In genomic region chrX:30910124-30910860, GRCh38 we compare ENCODE assay signal across 10 cellular contexts. TPM values are rescaled to one million over a fixed set of nuclear protein-coding genes. Genes with fewer than 3 reads are reported as not detected.
DNase-seq lines count a peak whose midpoint lies in the region; ATAC-seq, FAIRE-seq and TF ChIP-seq lines count a peak whose summit lies in the region.
"Had no signal": no experiment of that assay in that cellular context is flagged by ENCODE, and none has a peak within 500 bp of the region (broad histone marks: within the 10 kb centered on the region; RNA-seq: fewer than 3 reads in every experiment).

No MANE protein-coding gene starts in this region.

- peak; percentile 10 for DNase-seq in activated naive CD4-positive, alpha-beta T cell treated with anti-CD3 and anti-CD28 coated beads for 36 hours
- DNase-seq in activated naive CD4-positive, alpha-beta T cell treated with anti-CD3 and anti-CD28 coated beads, Interleukin-2, amount 50 U/mL, for 16 hours, result no peak
- DNase-seq in K562 (ENCODE audit: extremely low read depth in 1 of 4, low spot score in 3 of 4) (peak; percentile 24 to 83 (median 52)), BE2C (no peak), NCI-H446 treated with DMSO at 0.1 percent for 48 hours (lab: John Stamatoyannopoulos, UW) (no peak), ovary (no peak)
- DNase-seq: small intestine had no signal

- peaks cover 8% of the 10 kb centered on the region for H3K4me1 Mint-ChIP-seq in activated naive CD4-positive, alpha-beta T cell treated with anti-CD3 and anti-CD28 coated beads for 36 hours (ENCODE audit: low read depth)
- peaks cover 16% of the 10 kb centered on the region for H3K4me1 Mint-ChIP-seq in stimulated activated naive CD8-positive, alpha-beta T cell treated with anti-CD3 and anti-CD28 coated beads, Interleukin-15, Interleukin-2, amounts not matched to agents 100 ng/mL and 50 ng/mL, for 24 hours (ENCODE audit: low read depth)

- peak; percentile 63; the same call in 1 of the 2 replicates for TF ChIP-seq EP300 in K562 (IDR thresholded peaks at IDR 0.05; ENCODE audit: low read length)
- TF ChIP-seq EP300 in ovary (IDR thresholded peaks at IDR 0.05), result no peak

- peak overlapping the region; percentile 74; the same call in 1 of the 2 replicates for H2AFZ ChIP-seq in OCI-LY3 (ENCODE audit: low read depth, low read length)
- H2AFZ ChIP-seq in K562 (ENCODE audit: low read depth, low read length), result 0 out of 2 replicates have a peak overlapping the region, but pooled peaks have one; percentile 5

- POLR2A ChIA-PET in K562 (lab: Yijun Ruan, JAX), result interaction anchor here (1.0 kb wide), 1 partner anchor 17 kb away, joined by 3 read pairs; no protein-coding TSS in a partner anchor

- ATAC-seq in K562, result peak; percentile 94

- H3K36me3 ChIP-seq in OCI-LY3 (replicated peaks; ENCODE audit: low read depth, low read length) (no peaks in the 10 kb centered on the region), K562 (ENCODE audit: control insufficient read depth, insufficient read depth, low read length) (no peaks in the 10 kb centered on the region), BE2C (no peaks in the 10 kb centered on the region), ovary (no peaks in the 10 kb centered on the region)

- intact Hi-C loops in activated naive CD4-positive, alpha-beta T cell treated with anti-CD3 and anti-CD28 coated beads for 36 hours (cut with micrococcal nuclease), result no loop called here
- intact Hi-C loops in K562 (cut with micrococcal nuclease) (loop anchor here (2.0 kb wide), 1 partner anchor 21 kb away; the partner anchor contains the start of gene TAB3), ovary (cut with DNase I) (no loop called here)

- H3K4me1 ChIP-seq in OCI-LY3 (ENCODE audit: low read length) (peaks cover 11% of the 10 kb centered on the region), K562 (replicated peaks in 1 of 2; ENCODE audit: control insufficient read depth in 2 of 2, insufficient read depth in 2 of 2, low read length in 2 of 2) (peaks cover 6 to 48% of the 10 kb centered on the region in 2 experiments; a peak in 4 of 5 replicates), BE2C (no peaks in the 10 kb centered on the region), ovary (ENCODE audit: insufficient read depth) (no peaks in the 10 kb centered on the region)

- CTCF ChIA-PET in activated naive CD4-positive, alpha-beta T cell treated with anti-CD3 and anti-CD28 coated beads for 36 hours (lab: Charles Lee), result interaction anchor here (0.6 kb wide), 1 partner anchor 303 kb away, joined by 4 read pairs; no protein-coding TSS in a partner anchor
- CTCF ChIA-PET in K562 (lab: Yijun Ruan, JAX; ENCODE audit: low intra/inter-chr PET ratio), result no interaction called here

- peak overlapping the region; percentile 26; the same call in 1 of the 2 replicates for H3K4me2 ChIP-seq in OCI-LY3 (ENCODE audit: low read length)
- H3K4me2 ChIP-seq in K562 (ENCODE audit: insufficient read depth, low read length), result peak overlapping the region; percentile 9

- TF ChIP-seq CTCF in OCI-LY3 (IDR thresholded peaks at IDR 0.05; ENCODE audit: low read depth, low read length) (no peak), K562 (IDR thresholded peaks at IDR 0.05 in 2 of 3, conservative IDR thresholded peaks at IDR 0.05 in 1 of 3; ENCODE audit: insufficient read depth in 2 of 3, low read depth in 1 of 3, low read length in 3 of 3) (no peak), BE2C (IDR thresholded peaks at IDR 0.05; ENCODE audit: low read depth, low read length) (no peak), ovary (IDR thresholded peaks at IDR 0.05) (no peak)

- TF ChIP-seq RAD21 in K562 (CRISPR knock-in tag; conservative IDR thresholded peaks at IDR 0.05 in 1 of 2, IDR thresholded peaks at IDR 0.05 in 1 of 2), result no peak

- H3K27me3 Mint-ChIP-seq in activated naive CD4-positive, alpha-beta T cell treated with anti-CD3 and anti-CD28 coated beads for 36 hours (ENCODE audit: low read depth), result no peaks in the 10 kb centered on the region
- H3K27me3 Mint-ChIP-seq in stimulated activated naive CD8-positive, alpha-beta T cell treated with anti-CD3 and anti-CD28 coated beads, Interleukin-15, Interleukin-2, amounts not matched to agents 100 ng/mL and 50 ng/mL, for 24 hours, result no peaks in the 10 kb centered on the region

- H3K9me1 ChIP-seq in K562 (ENCODE audit: control insufficient read depth, insufficient read depth, low read length), result no peaks in the 10 kb centered on the region

- H3K36me3 Mint-ChIP-seq in activated naive CD4-positive, alpha-beta T cell treated with anti-CD3 and anti-CD28 coated beads for 36 hours (ENCODE audit: low read depth), result no peaks in the 10 kb centered on the region
- no peaks in the 10 kb centered on the region for H3K36me3 Mint-ChIP-seq in stimulated activated naive CD8-positive, alpha-beta T cell treated with anti-CD3 and anti-CD28 coated beads, Interleukin-15, Interleukin-2, amounts not matched to agents 100 ng/mL and 50 ng/mL, for 24 hours (ENCODE audit: low read depth)

- in situ Hi-C loops in K562 (cut with MboI), result no loop called here

- H3K27ac ChIP-seq in OCI-LY3 (ENCODE audit: low read length) (no peak overlapping the region), K562 (ENCODE audit: extremely low read depth, low read depth, low read length) (peak overlapping the region; percentile 65; the same call in 2 of the 3 replicates), ovary (no peak overlapping the region)
- H3K27ac ChIP-seq: SK-N-MC had no signal

- TF ChIP-seq POLR2A in K562 (conservative IDR thresholded peaks at IDR 0.05), result no peak
- TF ChIP-seq POLR2A in ovary (IDR thresholded peaks at IDR 0.05), result no peak

- WGBS in K562 (ENCODE audit: insufficient coverage, low coverage, missing lambda C conversion rate), result 21% methylated on average over 7 of the region's 7 CpGs
- 54 to 57% (median 56%) methylated on average over 7 of the region's 7 CpGs for WGBS in ovary, 3 donors

- no TSS peak for BruUV-seq in K562 (replicated peaks; lab: Mats Ljungman, UMichigan)

- H3K9me3 ChIP-seq in OCI-LY3 (ENCODE audit: insufficient read depth, low read length), result no peaks in the 10 kb centered on the region
- no peaks in the 10 kb centered on the region for H3K9me3 ChIP-seq in K562 (replicated peaks; ENCODE audit: control insufficient read depth, insufficient read depth, low read depth, low read length)
- H3K9me3 ChIP-seq in BE2C, result no peaks in the 10 kb centered on the region
- no peaks in the 10 kb centered on the region for H3K9me3 ChIP-seq in ovary

- no peak overlapping the region for H3K4me3 Mint-ChIP-seq in activated naive CD4-positive, alpha-beta T cell treated with anti-CD3 and anti-CD28 coated beads for 36 hours
- peak overlapping the region; percentile 31 for H3K4me3 Mint-ChIP-seq in stimulated activated naive CD8-positive, alpha-beta T cell treated with anti-CD3 and anti-CD28 coated beads, Interleukin-15, Interleukin-2, amounts not matched to agents 100 ng/mL and 50 ng/mL, for 24 hours

- no peaks in the 10 kb centered on the region for H4K20me1 ChIP-seq in OCI-LY3 (ENCODE audit: insufficient read depth, low read length)
- H4K20me1 ChIP-seq in K562 (replicated peaks; ENCODE audit: control insufficient read depth, insufficient read depth, low read length), result no peaks in the 10 kb centered on the region

- H3K27me3 ChIP-seq in OCI-LY3 (ENCODE audit: low read depth, low read length), result no peaks in the 10 kb centered on the region
- no peaks in the 10 kb centered on the region for H3K27me3 ChIP-seq in K562 (ENCODE audit: control insufficient read depth in 2 of 2, insufficient read depth in 2 of 2, low read length in 2 of 2)
- H3K27me3 ChIP-seq in BE2C, result no peaks in the 10 kb centered on the region
- H3K27me3 ChIP-seq in ovary, result no peaks in the 10 kb centered on the region

- H3K9ac ChIP-seq in OCI-LY3 (ENCODE audit: low read length) (no peak overlapping the region), K562 (ENCODE audit: insufficient read depth in 1 of 2, low read depth in 2 of 2, low read length in 2 of 2) (no peak overlapping the region)

- no peaks in the 10 kb centered on the region for H3K79me2 ChIP-seq in OCI-LY3 (ENCODE audit: low read length)
- H3K79me2 ChIP-seq in K562 (ENCODE audit: control insufficient read depth, insufficient read depth, low read length), result no peaks in the 10 kb centered on the region

- FAIRE-seq in K562 (lab: Jason Lieb, UNC), result peak; percentile 92
- FAIRE-seq: small intestine had no signal

- H3K4me3 ChIP-seq in OCI-LY3 (ENCODE audit: low read length) (no peak overlapping the region), K562 (no peak overlapping the region), BE2C (ENCODE audit: low read depth, low read length) (no peak overlapping the region), ovary (no peak overlapping the region)
- H3K4me3 ChIP-seq: SK-N-MC had no signal

- H3K27ac Mint-ChIP-seq in activated naive CD4-positive, alpha-beta T cell treated with anti-CD3 and anti-CD28 coated beads for 36 hours, result no peak overlapping the region
- H3K27ac Mint-ChIP-seq in stimulated activated naive CD8-positive, alpha-beta T cell treated with anti-CD3 and anti-CD28 coated beads, Interleukin-15, Interleukin-2, amounts not matched to agents 100 ng/mL and 50 ng/mL, for 24 hours, result peak overlapping the region; percentile 36

- H3K9me3 Mint-ChIP-seq in activated naive CD4-positive, alpha-beta T cell treated with anti-CD3 and anti-CD28 coated beads for 36 hours, result no peaks in the 10 kb centered on the region
- H3K9me3 Mint-ChIP-seq in stimulated activated naive CD8-positive, alpha-beta T cell treated with anti-CD3 and anti-CD28 coated beads, Interleukin-15, Interleukin-2, amounts not matched to agents 100 ng/mL and 50 ng/mL, for 24 hours, result no peaks in the 10 kb centered on the region

RNA-seq across cellular contexts. Expression of gene TAB3, which starts 21.2 kb away (rescaled TPM):
- total RNA-seq in activated naive CD4-positive, alpha-beta T cell treated with anti-CD3 and anti-CD28 coated beads for 36 hours, result 10 to 100 TPM; 13.6 to 15.7 TPM
- total RNA-seq in K562 (2011; cell fraction: chromatin; rRNA removed; ENCODE audit: low replicate concordance), result 10.2 and 30.3 TPM in 2 replicates
- 4.5 and 7.9 TPM in 2 replicates for total RNA-seq in K562 (2011; cell fraction: nucleolus; rRNA removed)
- 11.4 and 20.8 TPM in 2 replicates for total RNA-seq in K562 (2011; cell fraction: nucleoplasm; rRNA removed)
- total RNA-seq in K562 (2014; rRNA removed) (10.9 and 18.9 TPM in 2 replicates), K562 (2014; rRNA removed; fragmentation: Illumina TruSeq; extraction: Trizol) (15.5 and 16.2 TPM in 2 replicates), K562 (2015; rRNA removed; fragmentation: Illumina TruSeq; extraction: Trizol) (12.7 and 15.4 TPM in 2 replicates), K562 (2021) (14.8 and 18.8 TPM in 2 replicates), ovary (10 to 100 TPM; 15.9 to 29.5 (median 22.1) TPM)
- polyA plus RNA-seq in K562 (2011; rRNA removed) (20.1 and 31.1 TPM in 2 replicates), K562 (2014; fragmentation: Illumina TruSeq; extraction: Trizol) (20.0 and 23.2 TPM in 2 replicates), K562 (2014; fragmentation: Nextera tagmentation; extraction: Ambion mirVana) (1 to 10 TPM; 2.4 to 3.5 TPM), K562 (2014; rRNA removed) (14.8 and 15.6 TPM in 2 replicates), ovary (10 to 100 TPM in 1 of 2 donors, 1 to 10 TPM in 1; 7.8 to 15.8 TPM)
- polyA plus RNA-seq in K562 (2011; cell fraction: cytosol; rRNA removed), result 16.4 and 20.3 TPM in 2 replicates
- polyA plus RNA-seq in K562 (2011; cell fraction: nucleus; rRNA removed), result 23.1 and 24.9 TPM in 2 replicates
- 15.7 and 19.2 TPM in 2 replicates for polyA plus RNA-seq in K562 (2012)
- polyA minus RNA-seq in K562 (2011; rRNA and poly(A)+ RNA removed), result 32.2 and 50.1 TPM in 2 replicates
- polyA minus RNA-seq in K562 (2011; cell fraction: cytosol; rRNA and poly(A)+ RNA removed), result 8.7 and 14.2 TPM in 2 replicates
- polyA minus RNA-seq in K562 (2011; cell fraction: nucleus; rRNA and poly(A)+ RNA removed), result 14.0 and 16.4 TPM in 2 replicates
- polyA plus RNA-seq in BE2C (2012; ENCODE audit: insufficient read depth, insufficient read length, low read depth), result 11.3 TPM

Comparison
In these comparisons a context has a peak if more than half of its experiments do, and no peak if none do; other contexts are left out.
1. DNase-seq: peak in activated naive CD4-positive, alpha-beta T cell treated with anti-CD3 and anti-CD28 coated beads for 36 hours (single experiment) and K562 (4 of 4); none in activated naive CD4-positive, alpha-beta T cell treated with anti-CD3 and anti-CD28 coated beads, Interleukin-2, amount 50 U/mL, for 16 hours (single experiment), BE2C (single experiment), NCI-H446 treated with DMSO at 0.1 percent for 48 hours (single experiment) and ovary (0 of 5).